Comparison of ENCODE assay signal across 8 cellular contexts in genomic region chr2:31170071-31170698, GRCh38. TPM values are rescaled to one million over a fixed set of nuclear protein-coding genes. Genes with fewer than 3 reads are reported as not detected.
DNase-seq lines count a peak whose midpoint lies in the region; ATAC-seq and TF ChIP-seq lines count a peak whose summit lies in the region.

No MANE protein-coding gene starts in this region.

- intact Hi-C loops in heart left ventricle (cut with DNase I) (loop anchor here in 8 of 10 donors (1.0 to 10.0 kb wide), 8 partner anchors 162 to 1005 kb away; no protein-coding TSS in a partner anchor), prostate gland (cut with DNase I) (loop anchor here (2.0 kb wide), 1 partner anchor 455 kb away; no protein-coding TSS in a partner anchor)

- no peak overlapping the region for H3K27ac Mint-ChIP-seq in activated naive CD8-positive, alpha-beta T cell treated with anti-CD3 and anti-CD28 coated beads, Interleukin-2, amount 50 U/mL, for 24 hours

- no peak overlapping the region for H3K4me3 Mint-ChIP-seq in activated naive CD8-positive, alpha-beta T cell treated with anti-CD3 and anti-CD28 coated beads, Interleukin-2, amount 50 U/mL, for 24 hours

- TF ChIP-seq CTCF in heart left ventricle (IDR thresholded peaks at IDR 0.05) (peak; percentile 83 to 95 (median 88)), prostate gland (IDR thresholded peaks at IDR 0.05) (peak; percentile 58 to 92 (median 85))

- no peaks in the 10 kb centered on the region for H3K36me3 Mint-ChIP-seq in activated naive CD8-positive, alpha-beta T cell treated with anti-CD3 and anti-CD28 coated beads, Interleukin-2, amount 50 U/mL, for 24 hours (ENCODE audit: low read depth)

- no peak overlapping the region for H3K27ac ChIP-seq in SJCRH30
- H3K27ac ChIP-seq in heart left ventricle, result no peak overlapping the region
- no peak overlapping the region for H3K27ac ChIP-seq in prostate gland

- in situ Hi-C loops in Caki2 (cut with HindIII; ENCODE audit: low pct_unique_long_range_greater_than_20kb, low sequenced_read_pairs), result no loop called here

- H3K27me3 ChIP-seq in SJCRH30 (no peaks in the 10 kb centered on the region; the same call in none of the 2 replicates), heart left ventricle (no peaks in the 10 kb centered on the region), prostate gland (replicated peaks; ENCODE audit: insufficient read depth) (no peaks in the 10 kb centered on the region)

- 0 to 1% (median 1%) methylated on average over 4 of the region's 4 CpGs for WGBS in heart left ventricle, 4 donors
- WGBS in prostate gland, result 0% methylated on average over 4 of the region's 4 CpGs

- H3K4me1 Mint-ChIP-seq in activated naive CD8-positive, alpha-beta T cell treated with anti-CD3 and anti-CD28 coated beads, Interleukin-2, amount 50 U/mL, for 24 hours, result peaks cover 2% of the 10 kb centered on the region

- H3K4me3 ChIP-seq in SJCRH30 (no peak overlapping the region), heart left ventricle (no peak overlapping the region), prostate gland (no peak overlapping the region)

- TF ChIP-seq POLR2A in heart left ventricle (IDR thresholded peaks at IDR 0.05) (no peak), prostate gland (IDR thresholded peaks at IDR 0.05) (no peak)

- DNase-seq in Caki2 (ENCODE audit: low read depth) (peak; percentile 64), LHCN-M2 (ENCODE audit: low read depth) (peak; percentile 43), SJCRH30 (peak; percentile 59 to 82), heart left ventricle (peak; percentile 30 to 73 (median 42)), prostate gland (ENCODE audit: low spot score) (peak; percentile 41)
- DNase-seq in activated naive CD8-positive, alpha-beta T cell treated with anti-CD3 and anti-CD28 coated beads, Interleukin-2, amount 50 U/mL, for 24 hours, result peak; percentile 61

- no peaks in the 10 kb centered on the region for H3K9me3 ChIP-seq in SJCRH30 (replicated peaks)
- no peaks in the 10 kb centered on the region for H3K9me3 ChIP-seq in heart left ventricle
- no peaks in the 10 kb centered on the region for H3K9me3 ChIP-seq in prostate gland

- ATAC-seq in GM21447 (IDR thresholded peaks at IDR 0.05; ENCODE audit: unreplicated experiment) (peak; percentile 67), heart left ventricle (peak; percentile 57 to 93 (median 86)), GM18858 (IDR thresholded peaks at IDR 0.05; ENCODE audit: unreplicated experiment) (no peak)
- peak; percentile 70 for ATAC-seq in activated naive CD8-positive, alpha-beta T cell treated with anti-CD3 and anti-CD28 coated beads, Interleukin-2, amount 50 U/mL, for 24 hours

- H3K36me3 ChIP-seq in SJCRH30 (no peaks in the 10 kb centered on the region), heart left ventricle (no peaks in the 10 kb centered on the region), prostate gland (no peaks in the 10 kb centered on the region)

- no peaks in the 10 kb centered on the region for H3K27me3 Mint-ChIP-seq in activated naive CD8-positive, alpha-beta T cell treated with anti-CD3 and anti-CD28 coated beads, Interleukin-2, amount 50 U/mL, for 24 hours

- no peaks in the 10 kb centered on the region for H3K4me1 ChIP-seq in SJCRH30
- no peaks in the 10 kb centered on the region for H3K4me1 ChIP-seq in heart left ventricle
- no peaks in the 10 kb centered on the region for H3K4me1 ChIP-seq in prostate gland (replicated peaks)

- no peaks in the 10 kb centered on the region for H3K9me3 Mint-ChIP-seq in activated naive CD8-positive, alpha-beta T cell treated with anti-CD3 and anti-CD28 coated beads, Interleukin-2, amount 50 U/mL, for 24 hours

RNA-seq across cellular contexts. Expression of gene GALNT14, which starts 31.9 kb away (rescaled TPM):
- 251 and 276 TPM in 2 replicates for total RNA-seq in Caki2 (2014; rRNA removed; shearing (Covaris generic); ENCODE audit: low replicate concordance)
- total RNA-seq in LHCN-M2 (2014; rRNA removed) (not detected in 2 replicates), heart left ventricle (1 to 10 TPM in 5 of 9 donors, under 1 TPM in 2, not detected in 2; 0.44 to 2.4 (median 1.0) TPM), prostate gland (10 to 100 TPM in 1 of 2 donors, under 1 TPM in 1; 0.59 to 15.5 TPM)
- not detected for polyA plus RNA-seq in LHCN-M2 (2012)
- total RNA-seq in SJCRH30 (2014; rRNA removed; shearing (Covaris generic)), result not detected in 2 replicates
- polyA plus RNA-seq in heart left ventricle, result under 1 TPM; 0.29 to 0.42 TPM

RNA-seq across cellular contexts. Expression of gene CAPN14, which starts 47.1 kb away (rescaled TPM):
- 0.57 and 1.6 TPM in 2 replicates for total RNA-seq in Caki2 (2014; rRNA removed; shearing (Covaris generic); ENCODE audit: low replicate concordance)
- total RNA-seq in LHCN-M2 (2014; rRNA removed) (under 0.01 and 0.06 TPM in 2 replicates), heart left ventricle (under 1 TPM; 0.08 to 0.44 (median 0.19) TPM), prostate gland (under 1 TPM; 0.27 to 0.80 TPM)
- 0.01 TPM for polyA plus RNA-seq in LHCN-M2 (2012)
- total RNA-seq in SJCRH30 (2014; rRNA removed; shearing (Covaris generic)), result not detected in 2 replicates
- under 1 TPM; 0.04 to 0.07 TPM for polyA plus RNA-seq in heart left ventricle

Comparison
In these comparisons a context has a peak if more than half of its experiments do, and no peak if none do; other contexts are left out.
1. RNA of gene GALNT14, which starts 31.9 kb away (total RNA-seq): 251 to 276 TPM in Caki2; 0.59 to 15.5 TPM in prostate gland, 0.44 to 2.4 TPM in heart left ventricle, not detected in LHCN-M2 and not detected in SJCRH30; every median in the first group is over 10 times any median in the second.
2. Peak in every context shown above with its lines, with median percentiles within 50 percentile points of each other: DNase-seq.